In the genomic region with DNA sequence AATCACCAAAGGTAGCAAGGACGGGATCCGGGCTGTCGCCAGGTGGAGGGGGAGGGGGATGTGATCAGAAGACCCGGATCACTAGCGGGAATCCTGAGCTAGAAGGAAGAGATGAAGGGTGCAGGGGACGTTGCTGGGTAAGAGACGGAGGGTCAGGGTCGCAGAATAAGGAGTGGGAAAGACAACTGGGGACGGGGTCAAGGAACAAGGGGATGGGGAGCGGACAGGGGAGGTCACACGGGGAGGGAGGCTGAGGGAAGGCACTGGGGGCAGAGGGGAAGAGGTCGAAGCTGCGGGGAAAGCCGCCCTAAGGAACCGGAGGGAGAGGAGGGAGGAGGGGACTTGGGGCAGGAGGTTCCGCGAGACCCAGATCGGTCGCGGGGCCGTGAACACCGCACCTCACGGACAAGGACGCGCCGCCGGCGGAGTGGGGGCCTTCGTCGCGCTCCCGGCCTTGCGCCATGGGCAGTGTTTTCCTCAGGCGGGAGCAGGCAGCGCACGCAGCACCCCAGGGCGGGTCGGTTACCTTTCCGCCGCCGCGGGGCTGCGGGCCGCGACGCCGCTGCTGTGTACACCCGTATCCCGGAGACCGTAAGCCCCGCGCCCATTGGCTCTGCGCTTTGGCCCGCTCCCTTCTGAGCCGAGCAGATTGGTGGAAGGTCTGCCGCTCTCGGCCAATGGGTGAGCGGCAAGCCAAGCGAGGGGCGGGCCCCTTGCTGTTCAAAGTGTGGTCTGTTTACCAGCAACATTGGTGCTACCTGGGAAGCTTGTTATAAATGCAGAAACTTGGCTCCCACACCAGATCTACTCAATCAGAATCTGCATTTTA, we compare ENCODE assay signal across 8 cellular contexts. TPM values are rescaled to one million over a fixed set of nuclear protein-coding genes. Genes with fewer than 3 reads are reported as not detected.
DNase-seq lines count a peak whose midpoint lies in the region; ATAC-seq and TF ChIP-seq lines count a peak whose summit lies in the region.

A gene with protein sequence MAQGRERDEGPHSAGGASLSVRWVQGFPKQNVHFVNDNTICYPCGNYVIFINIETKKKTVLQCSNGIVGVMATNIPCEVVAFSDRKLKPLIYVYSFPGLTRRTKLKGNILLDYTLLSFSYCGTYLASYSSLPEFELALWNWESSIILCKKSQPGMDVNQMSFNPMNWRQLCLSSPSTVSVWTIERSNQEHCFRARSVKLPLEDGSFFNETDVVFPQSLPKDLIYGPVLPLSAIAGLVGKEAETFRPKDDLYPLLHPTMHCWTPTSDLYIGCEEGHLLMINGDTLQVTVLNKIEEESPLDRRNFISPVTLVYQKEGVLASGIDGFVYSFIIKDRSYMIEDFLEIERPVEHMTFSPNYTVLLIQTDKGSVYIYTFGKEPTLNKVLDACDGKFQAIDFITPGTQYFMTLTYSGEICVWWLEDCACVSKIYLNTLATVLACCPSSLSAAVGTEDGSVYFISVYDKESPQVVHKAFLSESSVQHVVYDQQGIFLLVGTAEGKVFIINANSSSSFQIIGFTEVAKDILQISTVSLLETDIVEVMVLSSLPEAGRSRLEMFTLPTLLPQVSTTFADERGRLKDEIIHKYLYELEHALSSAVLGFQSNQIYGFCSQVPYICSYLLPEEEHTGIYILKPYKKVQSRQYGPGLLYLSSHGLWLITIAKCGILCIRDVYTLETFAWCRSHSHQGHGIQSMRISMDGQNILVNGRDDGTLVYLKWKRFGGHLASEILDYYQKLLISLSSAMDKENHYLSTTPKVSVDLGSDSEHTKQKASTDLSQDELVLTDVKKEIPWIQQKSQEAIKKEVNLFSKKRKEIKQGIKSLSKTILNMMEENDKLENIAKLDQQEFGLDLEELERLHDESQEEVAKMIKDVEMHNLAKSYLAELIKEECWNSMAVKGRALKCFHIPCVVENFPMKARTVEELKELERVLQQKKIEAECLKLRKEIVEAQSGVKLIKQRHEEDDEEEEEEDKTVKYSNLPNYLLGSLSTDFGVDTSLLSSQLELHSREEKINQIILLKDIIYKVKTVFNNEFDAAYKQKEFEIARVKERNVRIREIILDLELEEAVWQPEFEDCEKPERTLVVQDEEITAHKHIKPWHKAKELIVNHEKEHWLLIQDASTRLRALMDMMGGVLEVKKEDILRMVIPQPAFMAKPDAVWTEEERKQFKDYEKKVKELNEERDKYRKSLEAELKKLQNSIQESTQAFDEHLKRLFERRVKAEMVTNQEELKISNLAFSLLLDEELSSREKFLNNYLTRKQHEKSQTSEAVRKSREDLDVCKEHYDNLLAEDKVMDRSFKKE (N-terminal part only) (minus strand): TSS at position 581 of the 829 bp plus-strand sequence. CDS start 118 bp downstream, at position 463.

- H3K9ac ChIP-seq in colonic mucosa (ENCODE audit: low read depth in 2 of 2, low read length in 2 of 2), result peak within 1 kb of the TSS; percentile 86 to 91

- H3K27ac ChIP-seq in colonic mucosa, result no peak within 1 kb of the TSS

- intact Hi-C loops in activated CD4-positive, alpha-beta T cell treated with anti-CD3 and anti-CD28 coated beads, Interleukin-2, amount 10 ng/mL, durations not matched to agents 24 days and 14 days (cut with micrococcal nuclease), result loop anchor here (1.0 to 10.0 kb wide), 4 partner anchors 23 to 267 kb away; a partner anchor contains a TSS
- intact Hi-C loops in colonic mucosa (cut with DNase I), result no loop called here

- DNase-seq in AG09319 (ENCODE audit: extremely low read depth, low read depth) (peak; percentile 83), GM19238 (ENCODE audit: insufficient read length, low spot score) (peak; percentile 98), NCI-H510A (lab: John Stamatoyannopoulos, UW) (peak; percentile 94), colonic mucosa (peak; percentile 99), kidney glomerular epithelial cell (lab: John Stamatoyannopoulos, UW) (peak; percentile 90)
- DNase-seq in activated CD4-positive, alpha-beta T cell treated with anti-CD3 and anti-CD28 coated beads, Interleukin-2, amount 10 ng/mL, durations not matched to agents 24 days and 14 days, result peak; percentile 100
- peak; percentile 99 for DNase-seq in stimulated activated CD4-positive, alpha-beta T cell treated with anti-CD3 and anti-CD28 coated beads, Interleukin-15, amount 100 ng/mL, for 24 hours

- no peaks in the 10 kb centered on the region for H3K36me3 Mint-ChIP-seq in activated CD4-positive, alpha-beta T cell treated with anti-CD3 and anti-CD28 coated beads, Interleukin-2, amount 10 ng/mL, durations not matched to agents 24 days and 14 days (ENCODE audit: low read depth)

- peaks cover 9% of the 10 kb centered on the region for H3K9me3 Mint-ChIP-seq in activated CD4-positive, alpha-beta T cell treated with anti-CD3 and anti-CD28 coated beads, Interleukin-2, amount 10 ng/mL, durations not matched to agents 24 days and 14 days

- H3K4me3 Mint-ChIP-seq in activated CD4-positive, alpha-beta T cell treated with anti-CD3 and anti-CD28 coated beads, Interleukin-2, amount 10 ng/mL, durations not matched to agents 24 days and 14 days, result peak within 1 kb of the TSS; percentile 87

- H3K4me1 ChIP-seq in colonic mucosa, result no peaks in the 10 kb centered on the region

- no peaks in the 10 kb centered on the region for H3K36me3 ChIP-seq in colonic mucosa

- H3K27me3 Mint-ChIP-seq in activated CD4-positive, alpha-beta T cell treated with anti-CD3 and anti-CD28 coated beads, Interleukin-2, amount 10 ng/mL, durations not matched to agents 24 days and 14 days, result peaks cover 42% of the 10 kb centered on the region

- ATAC-seq in HG03432 (IDR thresholded peaks at IDR 0.05; ENCODE audit: unreplicated experiment), result peak; percentile 100

- TF ChIP-seq CTCF in AG09319 (IDR thresholded peaks at IDR 0.05; ENCODE audit: low read depth, low read length), result no peak
- no peak for TF ChIP-seq CTCF in colonic mucosa (IDR thresholded peaks at IDR 0.05)

- peak within 1 kb of the TSS; percentile 63 for H3K4me3 ChIP-seq in colonic mucosa

- H3K27ac Mint-ChIP-seq in activated CD4-positive, alpha-beta T cell treated with anti-CD3 and anti-CD28 coated beads, Interleukin-2, amount 10 ng/mL, durations not matched to agents 24 days and 14 days, result peak within 1 kb of the TSS; percentile 72

- H3K4me1 Mint-ChIP-seq in activated CD4-positive, alpha-beta T cell treated with anti-CD3 and anti-CD28 coated beads, Interleukin-2, amount 10 ng/mL, durations not matched to agents 24 days and 14 days, result peaks cover 8% of the 10 kb centered on the region

- no peaks in the 10 kb centered on the region for H3K27me3 ChIP-seq in colonic mucosa

- no peaks in the 10 kb centered on the region for H3K9me3 ChIP-seq in colonic mucosa

RNA-seq across cellular contexts. Expression of the gene that starts here (rescaled TPM):
- not detected in 2 replicates for total RNA-seq in activated CD4-positive, alpha-beta T cell treated with anti-CD3 and anti-CD28 coated beads, Interleukin-2, amount 10 ng/mL, durations not matched to agents 24 days and 14 days
- under 1 TPM; 0.16 to 0.49 TPM for total RNA-seq in colonic mucosa

Comparison
In these comparisons a context has a peak if more than half of its experiments do, and no peak if none do; other contexts are left out.
1. Peak in DNase-seq in activated CD4-positive, alpha-beta T cell treated with anti-CD3 and anti-CD28 coated beads, Interleukin-2, amount 10 ng/mL, durations not matched to agents 24 days and 14 days; RNA of the gene not detected or under 1 TPM.
2. Peak in DNase-seq, H3K4me3 ChIP-seq and H3K9ac ChIP-seq in colonic mucosa; RNA of the gene not detected or under 1 TPM.